Comparison of ENCODE assay signal across 17 cellular contexts in the genomic region with DNA sequence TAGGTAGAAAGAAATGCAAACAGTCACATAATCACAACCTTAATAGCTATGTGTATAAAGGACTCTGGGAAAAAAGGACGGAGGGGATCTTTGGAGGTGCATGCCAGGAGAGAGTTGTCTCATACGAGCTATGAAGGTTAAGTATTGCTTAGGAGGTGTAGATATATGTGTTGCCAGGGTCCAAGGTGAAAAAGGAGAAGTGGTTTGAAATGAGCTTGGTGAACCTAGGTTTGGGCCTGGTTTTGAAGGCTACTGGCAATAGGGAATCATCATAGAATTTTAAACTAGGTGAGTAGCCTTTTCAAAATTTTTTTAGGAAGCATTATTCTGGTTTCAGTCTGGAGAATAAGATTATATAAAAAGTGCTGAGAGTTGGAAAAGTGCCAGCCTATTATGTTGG.
DNase-seq lines count a peak whose midpoint lies in the region; TF ChIP-seq lines count a peak whose summit lies in the region.
"Had no signal": no experiment of that assay in that cellular context is flagged by ENCODE, and none has a peak within 500 bp of the region (broad histone marks: within the 10 kb centered on the region; RNA-seq: fewer than 3 reads in every experiment).

No MANE protein-coding gene starts in this region.

- H4K20me1 ChIP-seq in OCI-LY1 (ENCODE audit: insufficient read depth, low read length) (no peaks in the 10 kb centered on the region), osteoblast (ENCODE audit: insufficient read depth, low read length) (peaks cover 6% of the 10 kb centered on the region)

- peak; percentile 33 for DNase-seq in NCI-H345 (lab: John Stamatoyannopoulos, UW)
- no peak for DNase-seq in NCI-H345 treated with DMSO at 0.1 percent for 48 hours (lab: John Stamatoyannopoulos, UW; ENCODE audit: unreplicated experiment)
- DNase-seq in pons (ENCODE audit: low spot score) = peak; percentile 5
- DNase-seq in osteoblast (ENCODE audit: insufficient read length, low spot score, missing footprints) = no peak
- DNase-seq in activated CD8-positive, alpha-beta memory T cell treated with anti-CD3 and anti-CD28 coated beads, Interleukin-2, amount 50 U/mL, for 4 hours = no peak
- DNase-seq: Caco-2; CD4-positive, alpha-beta memory T cell; GF-D8; H7; Kasumi-1; NK-92 treated with Interleukin-12 subunit alpha and Interleukin-12 subunit beta, amount 100 ng/mL, for 24 hours; PC-9; T-helper 2 cell had no signal

- H3K9ac ChIP-seq in OCI-LY1 (ENCODE audit: low read length) = no peak overlapping the region

- H3F3A ChIP-seq in OCI-LY1 (ENCODE audit: insufficient read depth, low read length) = no peaks in the 10 kb centered on the region

- H3K4me2 ChIP-seq in OCI-LY1 (ENCODE audit: low read length) = peak overlapping the region; percentile 43; the same call in 1 of the 2 replicates
- H3K4me2 ChIP-seq in osteoblast (ENCODE audit: insufficient read depth, low read length) = no peak overlapping the region
- H3K4me2 ChIP-seq: PC-9 had no signal

- no peaks in the 10 kb centered on the region for H3K9me3 ChIP-seq in HEK293 (ENCODE audit: control insufficient read depth, insufficient read depth, low read depth, low read length)
- no peaks in the 10 kb centered on the region for H3K9me3 ChIP-seq in OCI-LY1 (ENCODE audit: low read length)
- H3K9me3 ChIP-seq in osteoblast (ENCODE audit: low read depth, low read length) = no peaks in the 10 kb centered on the region
- H3K9me3 ChIP-seq: Caco-2, SJSA1 had no signal

- TF ChIP-seq CTCF in HEK293 (tag by site-specific recombination; IDR thresholded peaks at IDR 0.05) (no peak), OCI-LY1 (IDR thresholded peaks at IDR 0.05; ENCODE audit: low read length) (no peak), osteoblast (IDR thresholded peaks at IDR 0.05; ENCODE audit: extremely low read depth, low read depth, low read length) (no peak)

- H2AFZ ChIP-seq in OCI-LY1 (ENCODE audit: low read length) = no peak overlapping the region
- H2AFZ ChIP-seq in osteoblast (ENCODE audit: low read length) = no peak overlapping the region
- H2AFZ ChIP-seq: PC-9 had no signal

- H3K79me2 ChIP-seq in OCI-LY1 (ENCODE audit: insufficient read depth, low read length) (peaks cover 74% of the 10 kb centered on the region), osteoblast (ENCODE audit: insufficient read depth, low read length) (no peaks in the 10 kb centered on the region)

- H3K27ac ChIP-seq in HEK293 (ENCODE audit: extremely low read depth, low read depth, low read length) (peak overlapping the region; percentile 48; the same call in 1 of the 2 replicates), OCI-LY1 (ENCODE audit: low read depth, low read length, poor library complexity, severe bottlenecking) (peak overlapping the region; percentile 85), osteoblast (ENCODE audit: low read depth, low read length) (no peak overlapping the region)
- H3K27ac ChIP-seq: PC-9, SJSA1 had no signal

- no peaks in the 10 kb centered on the region for H3K9me2 ChIP-seq in OCI-LY1 (ENCODE audit: low read depth, low read length)

- H3K4me3 ChIP-seq in HEK293 (ENCODE audit: low read depth, low read length) (no peak overlapping the region), OCI-LY1 (ENCODE audit: low read depth, low read length, poor library complexity, severe bottlenecking) (no peak overlapping the region), osteoblast (ENCODE audit: insufficient read depth, low read length) (no peak overlapping the region)
- H3K4me3 ChIP-seq: K562, PC-9, SJSA1 had no signal

- H3K4me1 ChIP-seq in HEK293 (ENCODE audit: control insufficient read depth, insufficient read depth, low read length) (peaks cover 43% of the 10 kb centered on the region), OCI-LY1 (ENCODE audit: insufficient read depth, low read length, severe bottlenecking) (peaks cover 61% of the 10 kb centered on the region), osteoblast (ENCODE audit: insufficient read depth, low read length) (no peaks in the 10 kb centered on the region)
- H3K4me1 ChIP-seq: Caco-2, SJSA1 had no signal

- H3K36me3 ChIP-seq in HEK293 (ENCODE audit: control insufficient read depth in 2 of 2, insufficient read depth in 1 of 2, low read length in 2 of 2) (no peaks in the 10 kb centered on the region), OCI-LY1 (ENCODE audit: insufficient read depth, low read length) (no peaks in the 10 kb centered on the region), osteoblast (ENCODE audit: insufficient read depth, low read length) (no peaks in the 10 kb centered on the region)
- H3K36me3 ChIP-seq: SJSA1 had no signal

- H3K27me3 ChIP-seq in OCI-LY1 (ENCODE audit: insufficient read depth, low read length) (no peaks in the 10 kb centered on the region), osteoblast (ENCODE audit: insufficient read depth, low read length) (no peaks in the 10 kb centered on the region)
- H3K27me3 ChIP-seq: SJSA1 had no signal

- POLR2A ChIA-PET in HEK293 (lab: Yijun Ruan, JAX) = no interaction called here

- CTCF ChIA-PET in HEK293 (lab: Yijun Ruan, JAX) = interaction anchor here (0.6 to 2.0 kb wide), 5 partner anchors 47 to 828 kb away, joined by 3 to 8 read pairs (median 4); no protein-coding TSS in a partner anchor

TF ChIP-seq in HEK293, 187 proteins besides CTCF, POLR2A, EP300 and RAD21:
- TF ChIP-seq ZNF341 (tag by site-specific recombination; IDR thresholded peaks at IDR 0.05; ENCODE audit: low read depth) = no peak
- no peak for TF ChIP-seq ZBTB20 (tag by site-specific recombination; IDR thresholded peaks at IDR 0.05)
- TF ChIP-seq ZIC2 (tag by site-specific recombination; IDR thresholded peaks at IDR 0.05) = no peak
- TF ChIP-seq, protein P1, sequence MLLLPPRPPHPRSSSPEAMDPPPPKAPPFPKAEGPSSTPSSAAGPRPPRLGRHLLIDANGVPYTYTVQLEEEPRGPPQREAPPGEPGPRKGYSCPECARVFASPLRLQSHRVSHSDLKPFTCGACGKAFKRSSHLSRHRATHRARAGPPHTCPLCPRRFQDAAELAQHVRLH (tag by site-specific recombination; IDR thresholded peaks at IDR 0.05) = no peak

Comparison
In these comparisons a context has a peak if more than half of its experiments do, and no peak if none do; other contexts are left out.
1. DNase-seq: peak in NCI-H345 (single experiment) and pons (single experiment); none in NCI-H345 treated with DMSO at 0.1 percent for 48 hours (single experiment), osteoblast (single experiment) and activated CD8-positive, alpha-beta memory T cell treated with anti-CD3 and anti-CD28 coated beads, Interleukin-2, amount 50 U/mL, for 4 hours (single experiment).